Comparison of ENCODE assay signal across 32 cellular contexts in the genomic region with DNA sequence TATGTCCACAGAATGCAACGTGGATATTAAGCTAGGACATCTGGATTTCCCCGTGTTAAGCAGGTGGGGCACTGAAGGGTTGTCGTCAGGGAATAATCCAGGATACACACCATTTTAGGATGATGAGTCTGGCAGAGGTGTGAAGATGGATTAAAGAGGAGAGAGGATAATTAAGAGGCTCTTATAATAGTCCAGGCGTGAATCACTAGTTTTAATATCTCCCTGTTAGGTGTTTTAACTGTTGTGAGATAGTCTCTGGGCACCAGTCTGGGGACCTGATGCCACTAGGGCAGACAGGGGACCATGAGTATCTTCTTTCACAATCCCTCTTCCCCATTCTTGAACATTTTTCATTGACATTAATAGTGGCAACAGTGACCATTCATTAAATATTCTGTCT.
"Had no signal": no experiment of that assay in that cellular context is flagged by ENCODE, and none has a peak within 500 bp of the region (broad histone marks: within the 10 kb centered on the region; RNA-seq: fewer than 3 reads in every experiment).

No MANE protein-coding gene starts in this region.

- H3K27ac ChIP-seq: adrenal gland, ascending aorta, body of pancreas, brain microvascular endothelial cell, breast epithelium, cardiac muscle cell had no signal

- H3K4me1 ChIP-seq: adrenal gland, ascending aorta, body of pancreas, breast epithelium had no signal

- H3K9me3 ChIP-seq: adrenal gland, ascending aorta, body of pancreas, breast epithelium had no signal

- H3K36me3 ChIP-seq: adrenal gland, ascending aorta, brain microvascular endothelial cell, breast epithelium, cardiac muscle cell had no signal

- H3K27me3 ChIP-seq: adrenal gland, ascending aorta, body of pancreas, brain microvascular endothelial cell, cardiac muscle cell had no signal

- H3K4me3 ChIP-seq: adrenal gland, ascending aorta, body of pancreas, breast epithelium, cardiac muscle cell had no signal

- DNase-seq: activated effector memory CD4-positive, alpha-beta T cell treated with anti-CD3 and anti-CD28 coated beads, Interleukin-2, amount 50 U/mL, for 16 hours; activated effector memory CD4-positive, alpha-beta T cell treated with Interleukin-2 at 50 U/mL for 16 hours; activated gamma-delta T cell; activated gamma-delta T cell treated with Interleukin-2 at 50 U/mL for 16 hours; activated naive CD4-positive, alpha-beta T cell; activated naive CD4-positive, alpha-beta T cell treated with anti-CD3 and anti-CD28 coated beads for 36 hours; activated naive CD4-positive, alpha-beta T cell treated with anti-CD3 and anti-CD28 coated beads, Interleukin-2, amount 10 ng/mL, durations not matched to agents 7 days and 5 days; activated naive CD4-positive, alpha-beta T cell treated with anti-CD3 and anti-CD28 coated beads, Interleukin-2, amount 50 U/mL, for 16 hours; activated naive CD4-positive, alpha-beta T cell treated with Interleukin-2 at 50 U/mL for 16 hours; activated naive CD8-positive, alpha-beta T cell treated with anti-CD3 and anti-CD28 coated beads for 36 hours; activated naive CD8-positive, alpha-beta T cell treated with anti-CD3 and anti-CD28 coated beads, Interleukin-2, amount 10 ng/mL, durations not matched to agents 7 days and 5 days; activated naive CD8-positive, alpha-beta T cell treated with anti-CD3 and anti-CD28 coated beads, Interleukin-2, amount 50 U/mL, for 24 hours; activated T-cell treated with anti-CD3 and anti-CD28 coated beads, Interleukin-2, amount 50 U/mL, for 1 hour; activated T-cell treated with anti-CD3 and anti-CD28 coated beads, Interleukin-2, amount 50 U/mL, for 24 hours; activated T-cell treated with anti-CD3 and anti-CD28 coated beads, Interleukin-2, amount 50 U/mL, for 4 hours; activated T-cell treated with anti-CD3 and anti-CD28 coated beads, Interleukin-2, amount 50 U/mL, for 48 hours; activated T-cell treated with anti-CD3 and anti-CD28 coated beads, Interleukin-2, amount 50 U/mL, for 72 hours; adrenal gland; amniotic stem cell; amygdala; anterior cingulate cortex; aorta; body of pancreas; brain microvascular endothelial cell; caudate nucleus; central memory CD4-positive, alpha-beta T cell; cerebellar nuclear complex had no signal

- ATAC-seq: activated naive CD4-positive, alpha-beta T cell treated with anti-CD3 and anti-CD28 coated beads, Interleukin-2, amount 50 U/mL, for 72 hours; activated naive CD8-positive, alpha-beta T cell treated with anti-CD3 and anti-CD28 coated beads, Interleukin-2, amount 50 U/mL, for 24 hours; activated T-cell treated with anti-CD3 and anti-CD28 coated beads, Interleukin-2, amount 50 U/mL, for 4 hours; activated T-cell treated with anti-CD3 and anti-CD28 coated beads, Interleukin-2, amount 50 U/mL, for 72 hours; activated T-helper 17 cell treated with anti-CD3 and anti-CD28 coated beads, Interleukin-2, amount 50 U/mL, for 72 hours; body of pancreas had no signal
